Comparison of ENCODE assay signal across 12 cellular contexts in the genomic region with DNA sequence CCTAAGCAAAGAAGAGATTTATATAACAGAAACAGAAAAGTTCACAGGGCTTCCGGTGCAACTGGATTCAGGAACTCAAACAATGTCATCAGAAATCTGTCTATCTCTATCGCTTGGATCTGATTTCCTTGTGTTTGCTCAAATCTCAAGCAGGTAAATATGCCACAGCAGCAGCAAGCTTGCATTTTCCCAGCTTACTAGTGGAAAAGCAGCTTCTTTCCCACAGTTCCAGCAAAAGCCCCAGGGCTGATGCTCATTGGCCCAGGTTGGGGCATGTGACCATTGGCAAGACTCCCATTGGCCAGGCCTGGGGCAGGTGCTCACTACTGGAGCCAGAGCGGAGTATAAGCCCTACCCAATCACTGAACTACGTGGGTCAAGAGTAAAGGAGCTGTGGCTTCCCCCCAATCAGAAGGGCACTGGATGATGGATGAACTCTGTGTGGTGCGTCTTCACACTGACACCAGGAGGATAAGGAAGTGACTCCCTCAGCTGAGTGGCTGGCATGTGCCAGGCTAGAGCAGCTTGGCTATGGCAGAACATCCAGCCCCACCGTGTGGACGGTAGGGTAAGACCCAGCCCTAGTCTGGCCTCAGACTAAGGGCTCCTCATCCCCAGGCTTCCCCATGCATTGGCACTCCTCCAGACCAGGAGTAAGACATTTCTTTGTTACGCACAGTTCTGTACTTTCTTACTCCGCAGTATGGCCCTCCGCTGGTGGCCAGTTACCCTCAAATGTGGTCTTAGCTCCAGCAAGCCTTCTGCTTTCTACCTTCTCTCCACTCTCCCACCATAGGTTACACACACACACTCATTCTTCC. TPM values are rescaled to one million over a fixed set of nuclear protein-coding genes. Genes with fewer than 3 reads are reported as not detected.
A peak's percentile ranks its signal among the peaks of the same experiment; 100 is the strongest.
DNase-seq lines count a peak whose midpoint lies in the region; ATAC-seq, FAIRE-seq and TF ChIP-seq lines count a peak whose summit lies in the region.
"Had no signal": no experiment of that assay in that cellular context is flagged by ENCODE, and none has a peak within 500 bp of the region (broad histone marks: within the 10 kb centered on the region; RNA-seq: fewer than 3 reads in every experiment).

No MANE protein-coding gene starts in this region.

- H3K4me3 Mint-ChIP-seq in stimulated activated memory B cell treated with anti-CD40 and anti-IgM and Interleukin-4, amounts not matched to agents 10 μg/mL and 1 μg/mL and 100 μg/mL, for 72 hours = no peak overlapping the region
- H3K4me3 Mint-ChIP-seq: activated T-cell treated with anti-CD3 and anti-CD28 coated beads, Interleukin-2, amount 50 U/mL, for 4 hours; brain had no signal

- no TSS peak for BruUV-seq in PC-3 (replicated peaks; lab: Mats Ljungman, UMichigan)

- H3K9me2 ChIP-seq in PC-3 (replicated peaks; ENCODE audit: low read length) = no peaks in the 10 kb centered on the region

- WGBS in esophagus muscularis mucosa = 93% methylated on average over 10 of the region's 10 CpGs

- CTCF ChIA-PET in PC-3 (lab: Charles Lee) = interaction anchor here (0.6 kb wide), 1 partner anchor 12 kb away, joined by 3 read pairs; no protein-coding TSS in a partner anchor

- H3K9me3 ChIP-seq in PC-3 (ENCODE audit: low read length) (no peaks in the 10 kb centered on the region), esophagus muscularis mucosa (peaks cover 0 to 3% (median 0%) of the 10 kb centered on the region in 4 donors)

- no peaks in the 10 kb centered on the region for H3K27me3 Mint-ChIP-seq in stimulated activated memory B cell treated with anti-CD40 and anti-IgM and Interleukin-4, amounts not matched to agents 10 μg/mL and 1 μg/mL and 100 μg/mL, for 72 hours

- H3K4me2 ChIP-seq in PC-3 (ENCODE audit: low read length) = peak overlapping the region; percentile 50

- peaks cover 46% of the 10 kb centered on the region for H3K4me1 Mint-ChIP-seq in stimulated activated memory B cell treated with anti-CD40 and anti-IgM and Interleukin-4, amounts not matched to agents 10 μg/mL and 1 μg/mL and 100 μg/mL, for 72 hours
- H3K4me1 Mint-ChIP-seq: brain had no signal

- no peak overlapping the region for H2AFZ ChIP-seq in PC-3 (ENCODE audit: low read length)
- H2AFZ ChIP-seq: GM23248 had no signal

- ATAC-seq in PC-3 (no peak), GM19397 (IDR thresholded peaks at IDR 0.05; ENCODE audit: unreplicated experiment) (no peak)
- ATAC-seq in stimulated activated memory B cell treated with anti-CD40 and anti-IgM and Interleukin-4, amounts not matched to agents 10 μg/mL and 1 μg/mL and 100 μg/mL, for 72 hours = no peak
- ATAC-seq: activated T-cell treated with anti-CD3 and anti-CD28 coated beads, Interleukin-2, amount 50 U/mL, for 4 hours had no signal

- POLR2A ChIA-PET in PC-3 (lab: Charles Lee; ENCODE audit: unreplicated experiment) = interaction anchor here (0.8 kb wide), 1 partner anchor 13 kb away, joined by 4 read pairs; a partner anchor contains a TSS

- no peak overlapping the region for H3K4me3 ChIP-seq in PC-3 (ENCODE audit: low read length)
- no peak overlapping the region for H3K4me3 ChIP-seq in esophagus muscularis mucosa
- H3K4me3 ChIP-seq: GM23248 had no signal

- H3K36me3 ChIP-seq in PC-3 (ENCODE audit: low read depth, low read length) (no peaks in the 10 kb centered on the region), esophagus muscularis mucosa (no peaks in the 10 kb centered on the region)

- TF ChIP-seq POLR2A in GM12892 (IDR thresholded peaks at IDR 0.05; ENCODE audit: low read depth, low read length) (no peak), esophagus muscularis mucosa (IDR thresholded peaks at IDR 0.05; ENCODE audit: low read depth) (no peak)

- peak; percentile 82 for FAIRE-seq in GM12892 (lab: Jason Lieb, UNC)
- no peak for FAIRE-seq in GM19239 (lab: Jason Lieb, UNC)

- peak overlapping the region; percentile 67 for H3K27ac ChIP-seq in PC-3 (ENCODE audit: low read length)
- peak overlapping the region in 1 of 4 donors; percentile 15 for H3K27ac ChIP-seq in esophagus muscularis mucosa (replicated peaks in 1 of 4)
- H3K27ac ChIP-seq: GM23248 had no signal

- H3K4me1 ChIP-seq in PC-3 (ENCODE audit: insufficient read depth, low read length) = peaks cover 24% of the 10 kb centered on the region
- peaks cover 0 to 16% (median 7%) of the 10 kb centered on the region in 4 donors for H3K4me1 ChIP-seq in esophagus muscularis mucosa

- intact Hi-C loops in PC-3 (cut with micrococcal nuclease) = no loop called here
- intact Hi-C loops in esophagus muscularis mucosa (cut with DNase I) = no loop called here

- H3K27ac Mint-ChIP-seq in stimulated activated memory B cell treated with anti-CD40 and anti-IgM and Interleukin-4, amounts not matched to agents 10 μg/mL and 1 μg/mL and 100 μg/mL, for 72 hours = peak overlapping the region; percentile 87
- H3K27ac Mint-ChIP-seq: brain had no signal

- H3K9me3 Mint-ChIP-seq in stimulated activated memory B cell treated with anti-CD40 and anti-IgM and Interleukin-4, amounts not matched to agents 10 μg/mL and 1 μg/mL and 100 μg/mL, for 72 hours = no peaks in the 10 kb centered on the region
- H3K9me3 Mint-ChIP-seq: activated T-cell treated with anti-CD3 and anti-CD28 coated beads, Interleukin-2, amount 50 U/mL, for 4 hours; brain had no signal

- H3K79me2 ChIP-seq in PC-3 (ENCODE audit: low read length) = no peaks in the 10 kb centered on the region

- no peaks in the 10 kb centered on the region for H3F3A ChIP-seq in PC-3 (ENCODE audit: low read length, unreplicated experiment)

- H4K20me1 ChIP-seq in PC-3 (ENCODE audit: low read length) = no peaks in the 10 kb centered on the region

- peak overlapping the region; percentile 27; the same call in 1 of the 2 replicates for H3K9ac ChIP-seq in PC-3 (ENCODE audit: low read length)
- H3K9ac ChIP-seq: GM23248 had no signal

- TF ChIP-seq CTCF in PC-3 (conservative IDR thresholded peaks at IDR 0.05; ENCODE audit: low read depth, low read length) (no peak), esophagus muscularis mucosa (IDR thresholded peaks at IDR 0.05) (no peak)

- H3K27me3 ChIP-seq in PC-3 (ENCODE audit: low read length) = no peaks in the 10 kb centered on the region
- no peaks in the 10 kb centered on the region for H3K27me3 ChIP-seq in esophagus muscularis mucosa

- TF ChIP-seq EP300 in esophagus muscularis mucosa (IDR thresholded peaks at IDR 0.05) = no peak

- H3K36me3 Mint-ChIP-seq in stimulated activated memory B cell treated with anti-CD40 and anti-IgM and Interleukin-4, amounts not matched to agents 10 μg/mL and 1 μg/mL and 100 μg/mL, for 72 hours = no peaks in the 10 kb centered on the region
- H3K36me3 Mint-ChIP-seq: brain had no signal

- DNase-seq in GM12892 (ENCODE audit: insufficient read length) = no peak
- no peak for DNase-seq in PC-3
- DNase-seq in esophagus muscularis mucosa (ENCODE audit: extremely low spot score) = peak; percentile 88
- no peak for DNase-seq in COLO829 (ENCODE audit: low spot score)
- DNase-seq in activated CD4-positive, alpha-beta T cell treated with anti-CD3 and anti-CD28 coated beads, Interleukin-2, amount 50 U/mL, for 4 hours = no peak
- no peak for DNase-seq in GM19239 (ENCODE audit: insufficient read length, low spot score)
- DNase-seq: activated T-cell treated with anti-CD3 and anti-CD28 coated beads, Interleukin-2, amount 50 U/mL, for 4 hours; GM23248; NCI-H1048 had no signal

RNA-seq across cellular contexts. Expression of a gene that starts 13.1 kb away (rescaled TPM):
- not detected for polyA plus RNA-seq in GM12892 (2012; ENCODE audit: missing spikeins)
- total RNA-seq in PC-3 (2014; rRNA removed) = 3.7 and 7.0 TPM in 2 replicates
- total RNA-seq in esophagus muscularis mucosa = 1 to 10 TPM; 3.0 to 6.6 (median 4.6) TPM
- total RNA-seq: GM23248 had no signal
- polyA plus RNA-seq: GM23248 had no signal
